In the genomic region with DNA sequence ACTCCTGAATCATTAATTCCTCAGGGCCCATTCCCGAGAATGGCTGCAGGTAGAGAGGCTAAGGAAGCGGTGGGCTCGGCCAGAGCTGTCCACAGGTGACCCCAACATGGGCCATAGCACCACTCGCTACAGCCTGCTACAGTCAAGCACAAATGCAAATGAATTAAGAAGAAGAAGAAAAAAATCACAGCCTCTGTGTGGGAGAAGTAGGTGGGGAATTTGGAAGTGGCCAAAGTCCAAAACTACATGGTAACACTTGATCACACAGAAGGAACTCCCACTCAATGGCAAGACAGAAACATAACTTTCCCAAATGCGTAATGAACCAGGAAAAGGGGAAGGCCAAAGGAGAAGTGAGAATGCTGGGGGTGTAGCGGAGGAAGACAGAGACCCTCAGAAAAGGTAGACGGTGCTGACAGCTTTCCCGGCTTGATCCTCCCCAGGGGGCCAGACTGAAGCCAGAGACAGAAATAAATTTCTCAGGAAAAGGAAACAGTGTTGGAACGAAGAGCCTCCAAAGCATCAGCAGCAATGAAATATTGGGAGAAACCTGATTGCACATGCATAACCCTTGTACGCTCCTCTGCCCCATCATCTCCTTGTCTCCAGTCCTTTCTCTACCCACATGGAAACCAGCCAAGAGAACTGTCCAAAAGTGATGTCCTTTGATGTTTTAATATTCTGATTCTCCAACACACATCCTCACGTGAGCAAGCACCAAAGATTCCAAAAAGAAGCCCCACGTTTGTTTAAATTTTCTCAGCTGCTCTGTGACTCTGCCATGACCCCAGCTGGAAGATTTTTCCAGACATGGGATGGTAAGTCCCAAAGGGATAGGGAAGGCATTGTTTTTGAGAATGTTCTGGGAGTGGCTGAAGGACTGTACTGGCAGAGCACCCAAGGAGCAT, we compare ENCODE assay signal across 9 cellular contexts.
A peak's percentile ranks its signal among the peaks of the same experiment; 100 is the strongest.
DNase-seq lines count a peak whose midpoint lies in the region; ATAC-seq and TF ChIP-seq lines count a peak whose summit lies in the region.
"Had no signal": no experiment of that assay in that cellular context is flagged by ENCODE, and none has a peak within 500 bp of the region (broad histone marks: within the 10 kb centered on the region; RNA-seq: fewer than 3 reads in every experiment).

No MANE protein-coding gene starts in this region.

- no peak overlapping the region for H3K4me3 Mint-ChIP-seq in activated naive CD4-positive, alpha-beta T cell treated with anti-CD3 and anti-CD28 coated beads for 36 hours

- H3K27me3 Mint-ChIP-seq in activated naive CD4-positive, alpha-beta T cell treated with anti-CD3 and anti-CD28 coated beads for 36 hours (ENCODE audit: low read depth): no peaks in the 10 kb centered on the region

- H3K27me3 ChIP-seq in Peyer's patch: no peaks in the 10 kb centered on the region
- H3K27me3 ChIP-seq in right cardiac atrium (ENCODE audit: control insufficient read depth, insufficient read depth): no peaks in the 10 kb centered on the region
- no peaks in the 10 kb centered on the region for H3K27me3 ChIP-seq in uterus
- H3K27me3 ChIP-seq: adrenal gland had no signal

- TF ChIP-seq POLR2A in Peyer's patch (IDR thresholded peaks at IDR 0.05) (no peak), uterus (IDR thresholded peaks at IDR 0.05) (no peak)

- H3K36me3 ChIP-seq in Peyer's patch (no peaks in the 10 kb centered on the region), uterus (no peaks in the 10 kb centered on the region)

- intact Hi-C loops in activated naive CD4-positive, alpha-beta T cell treated with anti-CD3 and anti-CD28 coated beads for 36 hours (cut with micrococcal nuclease): loop anchor here (10.0 kb wide), 1 partner anchor 1058 kb away; no protein-coding TSS in a partner anchor
- intact Hi-C loops in right cardiac atrium (cut with DNase I) (loop anchor here in 1 of 4 donors (10.0 kb wide), 2 partner anchors 58 to 142 kb away; a partner anchor contains a TSS), uterus (cut with DNase I; ENCODE audit: low total_unique reads) (no loop called here)

- 52% methylated on average over 12 of the region's 12 CpGs for WGBS in right cardiac atrium

- H3K4me3 ChIP-seq in Peyer's patch: no peak overlapping the region
- H3K4me3 ChIP-seq in right cardiac atrium (ENCODE audit: low read length): no peak overlapping the region
- no peak overlapping the region for H3K4me3 ChIP-seq in uterus
- H3K4me3 ChIP-seq: adrenal gland had no signal

- peaks cover 85% of the 10 kb centered on the region for H3K4me1 Mint-ChIP-seq in activated naive CD4-positive, alpha-beta T cell treated with anti-CD3 and anti-CD28 coated beads for 36 hours (ENCODE audit: low read depth)

- H3K27ac ChIP-seq in Peyer's patch: peak overlapping the region in 3 of 4 donors; percentile 29 to 67 (median 48)
- no peak overlapping the region for H3K27ac ChIP-seq in right cardiac atrium (ENCODE audit: low read length)
- H3K27ac ChIP-seq in uterus: peak overlapping the region; percentile 76 to 87

- CTCF ChIA-PET in activated naive CD4-positive, alpha-beta T cell treated with anti-CD3 and anti-CD28 coated beads for 36 hours (lab: Charles Lee): no interaction called here

- H3K4me1 ChIP-seq in Peyer's patch: peaks cover 0 to 26% (median 0%) of the 10 kb centered on the region in 4 donors
- H3K4me1 ChIP-seq in right cardiac atrium (ENCODE audit: control insufficient read depth, insufficient read depth, low read length): peaks cover 25% of the 10 kb centered on the region
- H3K4me1 ChIP-seq in uterus: peaks cover 0 to 27% of the 10 kb centered on the region in 2 donors

- ATAC-seq in right cardiac atrium: peak; percentile 26 to 37

- H3K9me3 ChIP-seq in Peyer's patch (no peaks in the 10 kb centered on the region), right cardiac atrium (ENCODE audit: control insufficient read depth, low read length) (no peaks in the 10 kb centered on the region), uterus (no peaks in the 10 kb centered on the region)
- H3K9me3 ChIP-seq: adrenal gland had no signal

- peaks cover 70% of the 10 kb centered on the region for H3K36me3 Mint-ChIP-seq in activated naive CD4-positive, alpha-beta T cell treated with anti-CD3 and anti-CD28 coated beads for 36 hours (ENCODE audit: low read depth)

- H3K9me3 Mint-ChIP-seq in activated naive CD4-positive, alpha-beta T cell treated with anti-CD3 and anti-CD28 coated beads for 36 hours: no peaks in the 10 kb centered on the region

- in situ Hi-C loops in GM13977 (cut with MboI; ENCODE audit: low pct_unique_long_range_greater_than_20kb, low sequenced_read_pairs, unreplicated experiment): no loop called here

- H3K27ac Mint-ChIP-seq in activated naive CD4-positive, alpha-beta T cell treated with anti-CD3 and anti-CD28 coated beads for 36 hours: peak overlapping the region; percentile 21

- DNase-seq in activated naive CD4-positive, alpha-beta T cell treated with anti-CD3 and anti-CD28 coated beads for 36 hours: no peak
- no peak for DNase-seq in activated naive CD4-positive, alpha-beta T cell treated with anti-CD3 and anti-CD28 coated beads, Interleukin-2, amount 50 U/mL, for 16 hours
- DNase-seq in Peyer's patch (no peak), right cardiac atrium (no peak), uterus (peak; percentile 45 to 48), NCI-H82 (lab: John Stamatoyannopoulos, UW) (no peak), HPDE6-E6E7 (ENCODE audit: extremely low spot score) (no peak), GM13977 (ENCODE audit: low spot score) (no peak)
- DNase-seq: adrenal gland had no signal

- TF ChIP-seq CTCF in Peyer's patch (IDR thresholded peaks at IDR 0.05) (no peak), uterus (IDR thresholded peaks at IDR 0.05) (no peak), GM13977 (IDR thresholded peaks at IDR 0.05; ENCODE audit: extremely low read depth, insufficient read depth, missing control alignments) (no peak)

Comparison
In these comparisons a context has a peak if more than half of its experiments do, and no peak if none do; other contexts are left out.
1. DNase-seq: peak in uterus (2 of 2); none in activated naive CD4-positive, alpha-beta T cell treated with anti-CD3 and anti-CD28 coated beads for 36 hours (single experiment), activated naive CD4-positive, alpha-beta T cell treated with anti-CD3 and anti-CD28 coated beads, Interleukin-2, amount 50 U/mL, for 16 hours (single experiment), Peyer's patch (0 of 3), right cardiac atrium (0 of 3), NCI-H82 (single experiment), HPDE6-E6E7 (single experiment) and GM13977 (single experiment).